In genomic region chr19:10717054-10717355, GRCh38 we compare ENCODE assay signal across 8 cellular contexts. TPM values are rescaled to one million over a fixed set of nuclear protein-coding genes. Genes with fewer than 3 reads are reported as not detected.
DNase-seq lines count a peak whose midpoint lies in the region; ATAC-seq and TF ChIP-seq lines count a peak whose summit lies in the region.

No MANE protein-coding gene starts in this region.

- H3K9me3 ChIP-seq in iPS-18c (ENCODE audit: control insufficient read depth, insufficient read depth, low read length): no peaks in the 10 kb centered on the region

- in situ Hi-C loops in GM13977 (cut with MboI; ENCODE audit: low pct_unique_long_range_greater_than_20kb, low sequenced_read_pairs, unreplicated experiment): no loop called here

- peaks cover 24% of the 10 kb centered on the region for H3K4me1 Mint-ChIP-seq in T-helper 1 cell treated with Interleukin-12 subunit alpha and Interleukin-12 subunit beta and Interleukin-4 antibody, amounts not matched to agents 30 μg/mL and 1 μg/mL, for 36 hours (ENCODE audit: low read depth)
- peaks cover 34% of the 10 kb centered on the region for H3K4me1 Mint-ChIP-seq in activated CD8-positive, alpha-beta T cell treated with anti-CD3 and anti-CD28 coated beads, Interleukin-2, amount 10 ng/mL, durations not matched to agents 7 days and 5 days (ENCODE audit: low read depth)
- peaks cover 31 to 44% of the 10 kb centered on the region in 2 donors for H3K4me1 Mint-ChIP-seq in stimulated activated naive B cell treated with anti-CD40 and anti-IgM and Interleukin-4, amounts not matched to agents 10 μg/mL and 1 μg/mL and 100 μg/mL, for 72 hours

- peak overlapping the region; percentile 83 for H3K27ac Mint-ChIP-seq in T-helper 1 cell treated with Interleukin-12 subunit alpha and Interleukin-12 subunit beta and Interleukin-4 antibody, amounts not matched to agents 30 μg/mL and 1 μg/mL, for 36 hours
- H3K27ac Mint-ChIP-seq in activated CD8-positive, alpha-beta T cell treated with anti-CD3 and anti-CD28 coated beads, Interleukin-2, amount 10 ng/mL, durations not matched to agents 7 days and 5 days: peak overlapping the region; percentile 78
- peak overlapping the region; percentile 84 for H3K27ac Mint-ChIP-seq in stimulated activated naive B cell treated with anti-CD40 and anti-IgM and Interleukin-4, amounts not matched to agents 10 μg/mL and 1 μg/mL and 100 μg/mL, for 72 hours

- peak overlapping the region; percentile 11; the same call in 1 of the 2 replicates for H3K4me3 ChIP-seq in iPS-18c (ENCODE audit: insufficient read depth, low read depth, low read length)

- peak overlapping the region; percentile 78 for H3K4me3 Mint-ChIP-seq in T-helper 1 cell treated with Interleukin-12 subunit alpha and Interleukin-12 subunit beta and Interleukin-4 antibody, amounts not matched to agents 30 μg/mL and 1 μg/mL, for 36 hours
- H3K4me3 Mint-ChIP-seq in activated CD8-positive, alpha-beta T cell treated with anti-CD3 and anti-CD28 coated beads, Interleukin-2, amount 10 ng/mL, durations not matched to agents 7 days and 5 days: peak overlapping the region; percentile 96
- peak overlapping the region; percentile 82 to 83 for H3K4me3 Mint-ChIP-seq in stimulated activated naive B cell treated with anti-CD40 and anti-IgM and Interleukin-4, amounts not matched to agents 10 μg/mL and 1 μg/mL and 100 μg/mL, for 72 hours

- H3K36me3 Mint-ChIP-seq in T-helper 1 cell treated with Interleukin-12 subunit alpha and Interleukin-12 subunit beta and Interleukin-4 antibody, amounts not matched to agents 30 μg/mL and 1 μg/mL, for 36 hours (ENCODE audit: low read depth): peaks cover 15% of the 10 kb centered on the region
- H3K36me3 Mint-ChIP-seq in activated CD8-positive, alpha-beta T cell treated with anti-CD3 and anti-CD28 coated beads, Interleukin-2, amount 10 ng/mL, durations not matched to agents 7 days and 5 days (ENCODE audit: low read depth): peaks cover 17% of the 10 kb centered on the region
- peaks cover 15 to 27% of the 10 kb centered on the region in 2 donors for H3K36me3 Mint-ChIP-seq in stimulated activated naive B cell treated with anti-CD40 and anti-IgM and Interleukin-4, amounts not matched to agents 10 μg/mL and 1 μg/mL and 100 μg/mL, for 72 hours

- TF ChIP-seq CTCF in GM13977 (IDR thresholded peaks at IDR 0.05; ENCODE audit: extremely low read depth, insufficient read depth, missing control alignments): no peak

- no peaks in the 10 kb centered on the region for H3K9me3 Mint-ChIP-seq in T-helper 1 cell treated with Interleukin-12 subunit alpha and Interleukin-12 subunit beta and Interleukin-4 antibody, amounts not matched to agents 30 μg/mL and 1 μg/mL, for 36 hours
- no peaks in the 10 kb centered on the region for H3K9me3 Mint-ChIP-seq in activated CD8-positive, alpha-beta T cell treated with anti-CD3 and anti-CD28 coated beads, Interleukin-2, amount 10 ng/mL, durations not matched to agents 7 days and 5 days (ENCODE audit: insufficient read depth)
- no peaks in the 10 kb centered on the region for H3K9me3 Mint-ChIP-seq in stimulated activated naive B cell treated with anti-CD40 and anti-IgM and Interleukin-4, amounts not matched to agents 10 μg/mL and 1 μg/mL and 100 μg/mL, for 72 hours

- ATAC-seq in activated CD8-positive, alpha-beta T cell treated with anti-CD3 and anti-CD28 coated beads, Interleukin-2, amount 10 ng/mL, durations not matched to agents 7 days and 5 days: no peak
- no peak for ATAC-seq in stimulated activated naive B cell treated with anti-CD40 and anti-IgM and Interleukin-4, amounts not matched to agents 10 μg/mL and 1 μg/mL and 100 μg/mL, for 72 hours (replicated peaks)
- ATAC-seq in HG03432 (IDR thresholded peaks at IDR 0.05; ENCODE audit: unreplicated experiment): no peak

- CTCF ChIA-PET in activated CD8-positive, alpha-beta T cell treated with anti-CD3 and anti-CD28 coated beads, Interleukin-2, amount 10 ng/mL, durations not matched to agents 7 days and 5 days (lab: Charles Lee): interaction anchor here (0.9 to 7.0 kb wide), 35 partner anchors 9 to 378 kb away, joined by 3 to 195 read pairs (median 8); partner anchors contain the start of genes CARM1, QTRT1 and TMED1

- POLR2A ChIA-PET in activated CD8-positive, alpha-beta T cell treated with anti-CD3 and anti-CD28 coated beads, Interleukin-2, amount 10 ng/mL, durations not matched to agents 7 days and 5 days (lab: Charles Lee): interaction anchor here (0.6 to 3.9 kb wide), 10 partner anchors 17 to 175 kb away, joined by 3 to 26 read pairs (median 5); partner anchors contain the start of gene TMED1

- H3K27me3 Mint-ChIP-seq in T-helper 1 cell treated with Interleukin-12 subunit alpha and Interleukin-12 subunit beta and Interleukin-4 antibody, amounts not matched to agents 30 μg/mL and 1 μg/mL, for 36 hours (ENCODE audit: low read depth): no peaks in the 10 kb centered on the region
- H3K27me3 Mint-ChIP-seq in activated CD8-positive, alpha-beta T cell treated with anti-CD3 and anti-CD28 coated beads, Interleukin-2, amount 10 ng/mL, durations not matched to agents 7 days and 5 days (ENCODE audit: low read depth): no peaks in the 10 kb centered on the region
- H3K27me3 Mint-ChIP-seq in stimulated activated naive B cell treated with anti-CD40 and anti-IgM and Interleukin-4, amounts not matched to agents 10 μg/mL and 1 μg/mL and 100 μg/mL, for 72 hours: no peaks in the 10 kb centered on the region

- DNase-seq in T-helper 1 cell: no peak
- DNase-seq in activated CD8-positive, alpha-beta T cell treated with anti-CD3 and anti-CD28 coated beads, Interleukin-2, amount 10 ng/mL, durations not matched to agents 7 days and 5 days: no peak
- no peak for DNase-seq in stimulated activated naive B cell treated with anti-CD40 and anti-IgM and Interleukin-4, amounts not matched to agents 10 μg/mL and 1 μg/mL and 100 μg/mL, for 72 hours
- DNase-seq in NK-92 treated with Interleukin-12 subunit alpha and Interleukin-12 subunit beta, amount 100 ng/mL, for 24 hours (lab: John Stamatoyannopoulos, UW): no peak
- no peak for DNase-seq in GM13977 (ENCODE audit: low spot score)

RNA-seq across cellular contexts. Expression of gene DNM2, which starts 0.9 kb away (rescaled TPM):
- total RNA-seq in activated CD8-positive, alpha-beta T cell treated with anti-CD3 and anti-CD28 coated beads, Interleukin-2, amount 10 ng/mL, durations not matched to agents 7 days and 5 days: 100 to 1,000 TPM; 239 to 240 TPM

RNA-seq across cellular contexts. Expression of gene QTRT1, which starts 15.8 kb away (rescaled TPM):
- total RNA-seq in activated CD8-positive, alpha-beta T cell treated with anti-CD3 and anti-CD28 coated beads, Interleukin-2, amount 10 ng/mL, durations not matched to agents 7 days and 5 days: 10 to 100 TPM; 36.5 to 36.6 TPM
